ENCODE assay signal across 15 cellular contexts in genomic region chr6:69038841-69039240, GRCh38.
DNase-seq lines count a peak whose midpoint lies in the region; ATAC-seq lines count a peak whose summit lies in the region.
"Had no signal": no experiment of that assay in that cellular context is flagged by ENCODE, and none has a peak within 500 bp of the region (broad histone marks: within the 10 kb centered on the region; RNA-seq: fewer than 3 reads in every experiment).

No MANE protein-coding gene starts in this region.

- DNase-seq in HT1080 (ENCODE audit: low read depth) (peak; percentile 30), RKO (ENCODE audit: low spot score) (peak; percentile 43), kidney glomerular epithelial cell (lab: John Stamatoyannopoulos, UW) (peak; percentile 23), amniotic stem cell (lab: John Stamatoyannopoulos, UW) (no peak), retina (no peak)
- DNase-seq: Calu3; CD8-positive, alpha-beta T cell; DMS79 treated with DMSO at 0.1 percent for 48 hours; GDM1; H7; HFFc6; IMR-90 had no signal

- no peak for ATAC-seq in GM21515 (IDR thresholded peaks at IDR 0.05; ENCODE audit: unreplicated experiment)
- ATAC-seq: CD8-positive, alpha-beta T cell; GM23338; HCT116 had no signal

Comparison
In these comparisons a context has a peak if more than half of its experiments do, and no peak if none do; other contexts are left out.
1. DNase-seq: peak in HT1080 (single experiment), RKO (single experiment) and kidney glomerular epithelial cell (single experiment); none in amniotic stem cell (single experiment) and retina (single experiment).